ENCODE assay signal across 1 cellular context in the genomic region with DNA sequence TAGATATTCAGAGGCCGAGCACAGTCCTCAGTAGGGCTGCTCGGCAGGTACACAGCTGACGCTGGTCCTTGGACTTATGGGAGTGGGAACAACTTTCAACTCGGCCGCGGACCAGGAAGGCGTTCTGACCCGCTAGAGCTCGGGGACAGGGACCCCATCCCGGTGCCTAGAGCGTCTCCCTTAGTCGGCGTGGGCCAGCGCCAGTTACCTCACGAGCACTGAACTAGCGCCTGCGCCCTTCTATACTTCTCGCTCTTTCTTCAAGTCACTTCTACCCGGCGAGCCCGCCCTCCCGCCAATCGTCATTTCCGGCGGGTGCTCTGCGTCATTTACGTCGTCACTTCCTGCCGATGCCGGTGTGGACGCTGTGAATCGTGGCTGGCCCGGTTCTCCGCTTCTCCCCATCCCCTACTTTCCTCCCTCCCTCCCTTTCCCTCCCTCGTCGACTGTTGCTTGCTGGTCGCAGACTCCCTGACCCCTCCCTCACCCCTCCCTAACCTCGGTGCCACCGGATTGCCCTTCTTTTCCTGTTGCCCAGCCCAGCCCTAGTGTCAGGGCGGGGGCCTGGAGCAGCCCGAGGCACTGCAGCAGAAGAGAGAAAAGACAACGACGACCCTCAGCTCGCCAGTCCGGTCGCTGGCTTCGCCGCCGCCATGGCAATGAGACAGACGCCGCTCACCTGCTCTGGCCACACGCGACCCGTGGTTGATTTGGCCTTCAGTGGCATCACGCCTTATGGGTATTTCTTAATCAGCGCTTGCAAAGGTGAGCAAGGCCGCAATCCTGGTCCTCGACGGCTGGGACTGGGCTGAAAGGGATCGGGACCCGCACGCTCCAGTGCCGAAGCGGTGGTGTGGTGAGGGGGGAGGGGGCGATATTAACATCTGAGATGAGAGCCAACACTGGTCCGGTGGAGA.
A peak's percentile ranks its signal among the peaks of the same experiment; 100 is the strongest.
TF ChIP-seq lines count a peak whose summit lies in the region.

A gene with protein sequence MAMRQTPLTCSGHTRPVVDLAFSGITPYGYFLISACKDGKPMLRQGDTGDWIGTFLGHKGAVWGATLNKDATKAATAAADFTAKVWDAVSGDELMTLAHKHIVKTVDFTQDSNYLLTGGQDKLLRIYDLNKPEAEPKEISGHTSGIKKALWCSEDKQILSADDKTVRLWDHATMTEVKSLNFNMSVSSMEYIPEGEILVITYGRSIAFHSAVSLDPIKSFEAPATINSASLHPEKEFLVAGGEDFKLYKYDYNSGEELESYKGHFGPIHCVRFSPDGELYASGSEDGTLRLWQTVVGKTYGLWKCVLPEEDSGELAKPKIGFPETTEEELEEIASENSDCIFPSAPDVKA (plus strand): TSS at position 333 of the 917 bp plus-strand sequence. CDS start 321 bp downstream, at position 654.

TF ChIP-seq in HepG2, 621 proteins besides CTCF, POLR2A, EP300 and RAD21 (continued from another document and continues in another):
- TF ChIP-seq ZBED4 (CRISPR knock-in tag; IDR thresholded peaks at IDR 0.05; ENCODE audit: borderline replicate concordance) (peak; percentile 69; the same call in 1 of the 2 replicates), ZNF83 (CRISPR knock-in tag; IDR thresholded peaks at IDR 0.05; ENCODE audit: borderline replicate concordance) (no peak), CEBPZ (IDR thresholded peaks at IDR 0.05; ENCODE audit: low read length) (no peak), MLXIP (CRISPR knock-in tag; IDR thresholded peaks at IDR 0.05; ENCODE audit: borderline replicate concordance) (no peak), TP53 (CRISPR knock-in tag; conservative IDR thresholded peaks at IDR 0.05) (no peak), HOXA9 (CRISPR knock-in tag; IDR thresholded peaks at IDR 0.05; ENCODE audit: borderline replicate concordance) (no peak), CBX1 (IDR thresholded peaks at IDR 0.05; ENCODE audit: low read depth) (no peak), CREB1 (IDR thresholded peaks at IDR 0.05) (peak; percentile 98), CREB1 (CRISPR knock-in tag; IDR thresholded peaks at IDR 0.05) (peak; percentile 98), HCFC1 (IDR thresholded peaks at IDR 0.05; ENCODE audit: low read depth, low read length) (no peak), KLF15 (CRISPR knock-in tag; IDR thresholded peaks at IDR 0.05; ENCODE audit: borderline replicate concordance) (0 out of 2 replicates have a peak, but pooled peaks have one; percentile 74), SMAD3 (CRISPR knock-in tag; IDR thresholded peaks at IDR 0.05) (no peak), AHR (CRISPR knock-in tag; IDR thresholded peaks at IDR 0.05) (peak; percentile 78), NFYB (CRISPR knock-in tag; IDR thresholded peaks at IDR 0.05) (peak; percentile 30; the same call in 1 of the 2 replicates), MLLT10 (CRISPR knock-in tag; IDR thresholded peaks at IDR 0.05) (no peak), SP140L (CRISPR knock-in tag; IDR thresholded peaks at IDR 0.05; ENCODE audit: borderline replicate concordance) (peak; percentile 90), ATRX (CRISPR knock-in tag; IDR thresholded peaks at IDR 0.05; ENCODE audit: borderline replicate concordance) (no peak), PHF21A (CRISPR knock-in tag; IDR thresholded peaks at IDR 0.05) (peak; percentile 66), TFDP2 (CRISPR knock-in tag; IDR thresholded peaks at IDR 0.05) (no peak; the same call in 1 of the 2 replicates), MIXL1 (CRISPR knock-in tag; IDR thresholded peaks at IDR 0.05) (no peak), HIVEP1 (CRISPR knock-in tag; IDR thresholded peaks at IDR 0.05) (peak; percentile 51; the same call in 1 of the 2 replicates), ZNF781 (CRISPR knock-in tag; IDR thresholded peaks at IDR 0.05; ENCODE audit: borderline replicate concordance, not compliant biosample characterization) (peak; percentile 36), MAFF (IDR thresholded peaks at IDR 0.05; ENCODE audit: low read depth, low read length) (no peak), ZNF232 (CRISPR knock-in tag; IDR thresholded peaks at IDR 0.05; ENCODE audit: borderline replicate concordance) (0 out of 2 replicates have a peak, but pooled peaks have one; percentile 72), ZNF615 (CRISPR knock-in tag; IDR thresholded peaks at IDR 0.05; ENCODE audit: borderline replicate concordance) (0 out of 2 replicates have a peak, but pooled peaks have one; percentile 49)
- TF ChIP-seq, protein P1, sequence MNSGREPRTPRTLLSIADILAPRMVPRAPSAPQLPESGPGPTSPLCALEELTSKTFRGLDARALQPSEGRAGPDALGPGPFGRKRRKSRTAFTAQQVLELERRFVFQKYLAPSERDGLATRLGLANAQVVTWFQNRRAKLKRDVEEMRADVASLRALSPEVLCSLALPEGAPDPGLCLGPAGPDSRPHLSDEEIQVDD (CRISPR knock-in tag; IDR thresholded peaks at IDR 0.05; ENCODE audit: borderline replicate concordance): 0 out of 2 replicates have a peak, but pooled peaks have one; percentile 60
- TF ChIP-seq, protein P2, sequence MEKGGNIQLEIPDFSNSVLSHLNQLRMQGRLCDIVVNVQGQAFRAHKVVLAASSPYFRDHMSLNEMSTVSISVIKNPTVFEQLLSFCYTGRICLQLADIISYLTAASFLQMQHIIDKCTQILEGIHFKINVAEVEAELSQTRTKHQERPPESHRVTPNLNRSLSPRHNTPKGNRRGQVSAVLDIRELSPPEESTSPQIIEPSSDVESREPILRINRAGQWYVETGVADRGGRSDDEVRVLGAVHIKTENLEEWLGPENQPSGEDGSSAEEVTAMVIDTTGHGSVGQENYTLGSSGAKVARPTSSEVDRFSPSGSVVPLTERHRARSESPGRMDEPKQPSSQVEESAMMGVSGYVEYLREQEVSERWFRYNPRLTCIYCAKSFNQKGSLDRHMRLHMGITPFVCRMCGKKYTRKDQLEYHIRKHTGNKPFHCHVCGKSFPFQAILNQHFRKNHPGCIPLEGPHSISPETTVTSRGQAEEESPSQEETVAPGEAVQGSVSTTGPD (CRISPR knock-in tag; IDR thresholded peaks at IDR 0.05): no peak
- TF ChIP-seq, protein P3, sequence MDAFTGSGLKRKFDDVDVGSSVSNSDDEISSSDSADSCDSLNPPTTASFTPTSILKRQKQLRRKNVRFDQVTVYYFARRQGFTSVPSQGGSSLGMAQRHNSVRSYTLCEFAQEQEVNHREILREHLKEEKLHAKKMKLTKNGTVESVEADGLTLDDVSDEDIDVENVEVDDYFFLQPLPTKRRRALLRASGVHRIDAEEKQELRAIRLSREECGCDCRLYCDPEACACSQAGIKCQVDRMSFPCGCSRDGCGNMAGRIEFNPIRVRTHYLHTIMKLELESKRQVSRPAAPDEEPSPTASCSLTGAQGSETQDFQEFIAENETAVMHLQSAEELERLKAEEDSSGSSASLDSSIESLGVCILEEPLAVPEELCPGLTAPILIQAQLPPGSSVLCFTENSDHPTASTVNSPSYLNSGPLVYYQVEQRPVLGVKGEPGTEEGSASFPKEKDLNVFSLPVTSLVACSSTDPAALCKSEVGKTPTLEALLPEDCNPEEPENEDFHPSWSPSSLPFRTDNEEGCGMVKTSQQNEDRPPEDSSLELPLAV (CRISPR knock-in tag; conservative IDR thresholded peaks at IDR 0.05; ENCODE audit: low read depth): no peak
- TF ChIP-seq, protein P4, sequence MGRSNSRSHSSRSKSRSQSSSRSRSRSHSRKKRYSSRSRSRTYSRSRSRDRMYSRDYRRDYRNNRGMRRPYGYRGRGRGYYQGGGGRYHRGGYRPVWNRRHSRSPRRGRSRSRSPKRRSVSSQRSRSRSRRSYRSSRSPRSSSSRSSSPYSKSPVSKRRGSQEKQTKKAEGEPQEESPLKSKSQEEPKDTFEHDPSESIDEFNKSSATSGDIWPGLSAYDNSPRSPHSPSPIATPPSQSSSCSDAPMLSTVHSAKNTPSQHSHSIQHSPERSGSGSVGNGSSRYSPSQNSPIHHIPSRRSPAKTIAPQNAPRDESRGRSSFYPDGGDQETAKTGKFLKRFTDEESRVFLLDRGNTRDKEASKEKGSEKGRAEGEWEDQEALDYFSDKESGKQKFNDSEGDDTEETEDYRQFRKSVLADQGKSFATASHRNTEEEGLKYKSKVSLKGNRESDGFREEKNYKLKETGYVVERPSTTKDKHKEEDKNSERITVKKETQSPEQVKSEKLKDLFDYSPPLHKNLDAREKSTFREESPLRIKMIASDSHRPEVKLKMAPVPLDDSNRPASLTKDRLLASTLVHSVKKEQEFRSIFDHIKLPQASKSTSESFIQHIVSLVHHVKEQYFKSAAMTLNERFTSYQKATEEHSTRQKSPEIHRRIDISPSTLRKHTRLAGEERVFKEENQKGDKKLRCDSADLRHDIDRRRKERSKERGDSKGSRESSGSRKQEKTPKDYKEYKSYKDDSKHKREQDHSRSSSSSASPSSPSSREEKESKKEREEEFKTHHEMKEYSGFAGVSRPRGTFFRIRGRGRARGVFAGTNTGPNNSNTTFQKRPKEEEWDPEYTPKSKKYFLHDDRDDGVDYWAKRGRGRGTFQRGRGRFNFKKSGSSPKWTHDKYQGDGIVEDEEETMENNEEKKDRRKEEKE (IDR thresholded peaks at IDR 0.05): no peak
- TF ChIP-seq, protein P5, sequence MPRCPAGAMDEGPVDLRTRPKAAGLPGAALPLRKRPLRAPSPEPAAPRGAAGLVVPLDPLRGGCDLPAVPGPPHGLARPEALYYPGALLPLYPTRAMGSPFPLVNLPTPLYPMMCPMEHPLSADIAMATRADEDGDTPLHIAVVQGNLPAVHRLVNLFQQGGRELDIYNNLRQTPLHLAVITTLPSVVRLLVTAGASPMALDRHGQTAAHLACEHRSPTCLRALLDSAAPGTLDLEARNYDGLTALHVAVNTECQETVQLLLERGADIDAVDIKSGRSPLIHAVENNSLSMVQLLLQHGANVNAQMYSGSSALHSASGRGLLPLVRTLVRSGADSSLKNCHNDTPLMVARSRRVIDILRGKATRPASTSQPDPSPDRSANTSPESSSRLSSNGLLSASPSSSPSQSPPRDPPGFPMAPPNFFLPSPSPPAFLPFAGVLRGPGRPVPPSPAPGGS (CRISPR knock-in tag; IDR thresholded peaks at IDR 0.05): no peak; the same call in 1 of the 2 replicates
